In the genomic region with DNA sequence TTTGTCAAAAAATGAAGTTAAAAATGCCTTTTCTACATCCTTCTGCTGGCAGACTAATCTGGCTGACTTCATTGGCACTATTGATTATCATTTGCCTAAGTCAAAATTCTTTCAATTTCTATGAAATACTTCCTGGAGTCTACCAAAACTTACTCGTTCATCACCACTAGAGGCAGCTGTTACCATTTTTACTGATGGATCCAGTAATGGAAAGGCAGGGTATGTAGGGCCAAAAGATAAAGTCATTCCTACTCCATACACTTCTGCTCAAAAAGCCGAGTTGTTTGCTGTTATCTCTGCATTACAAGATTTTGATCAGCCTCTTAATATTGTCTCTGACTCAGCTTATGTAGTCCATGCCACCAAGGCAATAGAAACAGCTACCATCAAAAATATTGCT, we compare ENCODE assay signal across 1 cellular context.
TF ChIP-seq lines count a peak whose summit lies in the region.

No MANE protein-coding gene starts in this region.

TF ChIP-seq in K562, 482 proteins besides CTCF, POLR2A, EP300 and RAD21:
- TF ChIP-seq C11orf30 (IDR thresholded peaks at IDR 0.05; ENCODE audit: low read depth) (0 out of 2 replicates have a peak, but pooled peaks have one; percentile 14), MAFG (tag; conservative IDR thresholded peaks at IDR 0.05) (peak; percentile 31; the same call in 1 of the 2 replicates)
